In genomic region chr11:19832901-19833300, GRCh38 we compare ENCODE assay signal across 29 cellular contexts.
"Had no signal": no experiment of that assay in that cellular context is flagged by ENCODE, and none has a peak within 500 bp of the region (broad histone marks: within the 10 kb centered on the region; RNA-seq: fewer than 3 reads in every experiment).

No MANE protein-coding gene starts in this region.

- H3K9me3 Mint-ChIP-seq: activated CD4-positive, alpha-beta T cell treated with anti-CD3 and anti-CD28 coated beads, Interleukin-2, amount 10 ng/mL, durations not matched to agents 7 days and 5 days; activated naive CD8-positive, alpha-beta T cell treated with anti-CD3 and anti-CD28 coated beads for 36 hours; activated naive CD8-positive, alpha-beta T cell treated with anti-CD3 and anti-CD28 coated beads, Interleukin-2, amount 50 U/mL, for 24 hours; activated T-cell treated with anti-CD3 and anti-CD28 coated beads, Interleukin-2, amount 50 U/mL, for 4 hours; activated T-helper 17 cell treated with anti-CD3 and anti-CD28 coated beads, Interleukin-2, amount 50 U/mL, for 72 hours; T-helper 2 cell treated with Interferon-gamma antibody and Interleukin-4, amounts not matched to agents 5 μg/mL and 100 μg/mL, for 36 hours had no signal

- H3K27ac Mint-ChIP-seq: activated CD4-positive, alpha-beta T cell treated with anti-CD3 and anti-CD28 coated beads, Interleukin-2, amount 10 ng/mL, durations not matched to agents 7 days and 5 days; activated CD8-positive, alpha-beta T cell treated with anti-CD3 and anti-CD28 coated beads for 36 hours; activated naive CD8-positive, alpha-beta T cell treated with anti-CD3 and anti-CD28 coated beads for 36 hours; activated naive CD8-positive, alpha-beta T cell treated with anti-CD3 and anti-CD28 coated beads, Interleukin-2, amount 50 U/mL, for 24 hours; activated T-helper 17 cell treated with anti-CD3 and anti-CD28 coated beads, Interleukin-2, amount 50 U/mL, for 72 hours; T-helper 17 cell; T-helper 2 cell treated with Interferon-gamma antibody and Interleukin-4, amounts not matched to agents 5 μg/mL and 100 μg/mL, for 36 hours had no signal

- DNase-seq: activated CD4-positive, alpha-beta T cell treated with anti-CD3 and anti-CD28 coated beads for 1 hour; activated CD4-positive, alpha-beta T cell treated with anti-CD3 and anti-CD28 coated beads for 4 hours; activated CD4-positive, alpha-beta T cell treated with anti-CD3 and anti-CD28 coated beads, Interleukin-2, amount 10 ng/mL, durations not matched to agents 7 days and 5 days; activated CD4-positive, alpha-beta T cell treated with anti-CD3 and anti-CD28 coated beads, Interleukin-2, amount 50 U/mL, for 4 hours; activated CD8-positive, alpha-beta memory T cell treated with anti-CD3 and anti-CD28 coated beads for 24 hours; activated CD8-positive, alpha-beta T cell treated with anti-CD3 and anti-CD28 coated beads for 36 hours; activated effector memory CD4-positive, alpha-beta T cell treated with Interleukin-2 at 50 U/mL for 16 hours; activated gamma-delta T cell treated with Interleukin-2 at 50 U/mL for 16 hours; activated naive CD4-positive, alpha-beta T cell treated with anti-CD3 and anti-CD28 coated beads, Interleukin-2, amount 50 U/mL, for 16 hours; activated naive CD4-positive, alpha-beta T cell treated with Interleukin-2 at 50 U/mL for 16 hours; activated naive CD8-positive, alpha-beta T cell treated with anti-CD3 and anti-CD28 coated beads for 36 hours; activated naive CD8-positive, alpha-beta T cell treated with anti-CD3 and anti-CD28 coated beads, Interleukin-2, amount 50 U/mL, for 24 hours; activated T-cell treated with anti-CD3 and anti-CD28 coated beads, Interleukin-2, amount 50 U/mL, for 4 hours; adrenal gland; aorta; body of pancreas; central memory CD4-positive, alpha-beta T cell; colonic mucosa; effector CD8-positive, alpha-beta T cell; esophagus squamous epithelium; foreskin melanocyte; T-helper 1 cell; T-helper 17 cell; T1000 had no signal

- H3K4me1 Mint-ChIP-seq: activated CD4-positive, alpha-beta T cell treated with anti-CD3 and anti-CD28 coated beads, Interleukin-2, amount 10 ng/mL, durations not matched to agents 7 days and 5 days; activated naive CD8-positive, alpha-beta T cell treated with anti-CD3 and anti-CD28 coated beads for 36 hours; activated naive CD8-positive, alpha-beta T cell treated with anti-CD3 and anti-CD28 coated beads, Interleukin-2, amount 50 U/mL, for 24 hours; activated T-helper 17 cell treated with anti-CD3 and anti-CD28 coated beads, Interleukin-2, amount 50 U/mL, for 72 hours; T-helper 17 cell had no signal

- H3K36me3 Mint-ChIP-seq: activated naive CD8-positive, alpha-beta T cell treated with anti-CD3 and anti-CD28 coated beads for 36 hours had no signal

- H3K4me3 Mint-ChIP-seq: activated CD4-positive, alpha-beta T cell treated with anti-CD3 and anti-CD28 coated beads, Interleukin-2, amount 10 ng/mL, durations not matched to agents 7 days and 5 days; activated CD8-positive, alpha-beta T cell treated with anti-CD3 and anti-CD28 coated beads for 36 hours; activated naive CD8-positive, alpha-beta T cell treated with anti-CD3 and anti-CD28 coated beads for 36 hours; activated naive CD8-positive, alpha-beta T cell treated with anti-CD3 and anti-CD28 coated beads, Interleukin-2, amount 50 U/mL, for 24 hours; activated T-cell treated with anti-CD3 and anti-CD28 coated beads, Interleukin-2, amount 50 U/mL, for 4 hours; activated T-helper 17 cell treated with anti-CD3 and anti-CD28 coated beads, Interleukin-2, amount 50 U/mL, for 72 hours; T-helper 17 cell; T-helper 2 cell treated with Interferon-gamma antibody and Interleukin-4, amounts not matched to agents 5 μg/mL and 100 μg/mL, for 36 hours had no signal

- H3K4me3 ChIP-seq: adrenal gland, body of pancreas, breast epithelium, cardiac muscle cell, colonic mucosa, esophagus squamous epithelium, gastroesophageal sphincter had no signal

- H3K27me3 Mint-ChIP-seq: activated CD4-positive, alpha-beta T cell treated with anti-CD3 and anti-CD28 coated beads, Interleukin-2, amount 10 ng/mL, durations not matched to agents 7 days and 5 days; activated naive CD8-positive, alpha-beta T cell treated with anti-CD3 and anti-CD28 coated beads for 36 hours; activated naive CD8-positive, alpha-beta T cell treated with anti-CD3 and anti-CD28 coated beads, Interleukin-2, amount 50 U/mL, for 24 hours; activated T-helper 17 cell treated with anti-CD3 and anti-CD28 coated beads, Interleukin-2, amount 50 U/mL, for 72 hours; T-helper 17 cell had no signal

- ATAC-seq: activated CD8-positive, alpha-beta T cell treated with anti-CD3 and anti-CD28 coated beads for 36 hours; activated naive CD8-positive, alpha-beta T cell treated with anti-CD3 and anti-CD28 coated beads, Interleukin-2, amount 50 U/mL, for 24 hours; activated T-cell treated with anti-CD3 and anti-CD28 coated beads, Interleukin-2, amount 50 U/mL, for 4 hours; activated T-helper 17 cell treated with anti-CD3 and anti-CD28 coated beads, Interleukin-2, amount 50 U/mL, for 72 hours; body of pancreas; gastroesophageal sphincter; T-helper 17 cell had no signal
